ENCODE assay signal across 1 cellular context in the genomic region with DNA sequence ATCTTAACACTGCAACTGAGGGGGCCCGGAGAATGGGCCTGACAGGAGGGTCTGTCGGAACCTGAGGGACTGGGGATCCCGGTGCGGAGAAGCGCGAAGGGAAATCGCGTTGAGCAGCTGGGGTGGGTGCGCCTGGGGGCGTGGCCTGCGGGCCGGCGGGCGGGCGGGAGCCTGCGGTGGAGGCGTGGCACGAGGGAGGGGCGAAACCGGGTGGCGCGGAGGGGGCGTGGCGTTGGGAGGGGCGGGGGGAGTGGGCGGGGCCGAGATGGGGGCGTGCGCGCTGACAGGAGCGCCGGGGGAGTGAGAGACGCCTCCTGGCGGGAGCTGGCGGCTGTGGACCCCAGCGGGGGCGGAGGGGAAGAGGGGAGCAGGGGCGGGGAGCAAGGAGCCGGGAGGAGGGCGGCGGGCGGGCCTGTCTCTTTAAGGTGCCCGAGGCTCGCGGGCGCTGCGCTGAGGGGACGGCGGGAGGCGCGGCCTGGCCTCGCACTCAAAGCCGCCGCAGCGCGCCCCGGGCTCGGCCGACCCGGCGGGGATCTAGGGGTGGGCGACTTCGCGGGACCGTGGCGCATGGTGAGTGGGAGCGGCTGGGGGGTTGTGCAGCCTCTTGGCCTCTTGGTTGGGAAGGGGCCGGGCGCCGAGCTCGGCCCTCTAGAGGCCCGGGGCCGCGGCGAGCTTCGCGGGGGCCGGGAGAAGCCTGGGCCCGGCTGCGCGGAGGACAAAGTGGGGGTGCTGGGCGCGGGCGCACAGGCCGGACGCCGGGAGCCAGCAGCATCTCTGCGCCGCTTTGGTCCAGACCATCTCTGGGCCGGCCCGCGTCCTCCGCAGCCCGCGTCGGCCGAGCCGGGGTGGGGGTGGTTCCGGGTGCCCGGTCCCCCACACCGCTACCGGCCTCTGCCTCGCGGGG.
TF ChIP-seq lines count a peak whose summit lies in the region.

A gene (plus strand): TSS at position 423 of the 904 bp plus-strand sequence. CDS start 2,457 bp downstream, outside the sequence.

TF ChIP-seq in GM12878, 131 proteins besides CTCF, POLR2A, EP300 and RAD21 (continued from another document):
- TF ChIP-seq ASH2L (IDR thresholded peaks at IDR 0.05; ENCODE audit: borderline replicate concordance, low read depth) (peak; percentile 76; the same call in 1 of the 2 replicates), PML (IDR thresholded peaks at IDR 0.05; ENCODE audit: low read length) (no peak), EGR1 (IDR thresholded peaks at IDR 0.05; ENCODE audit: borderline replicate concordance in 1 of 2, low read depth in 2 of 2, low read length in 2 of 2) (peak in 1 of 2 experiments; percentile 98; a peak in 2 of 3 replicates), MTA3 (IDR thresholded peaks at IDR 0.05; ENCODE audit: borderline replicate concordance, low read length) (no peak), DPF2 (IDR thresholded peaks at IDR 0.05) (peak; percentile 74), SUZ12 (IDR thresholded peaks at IDR 0.05; ENCODE audit: unreplicated experiment) (no peak), ESRRA (IDR thresholded peaks at IDR 0.05; ENCODE audit: low read length) (no peak), TCF3 (IDR thresholded peaks at IDR 0.05; ENCODE audit: borderline replicate concordance, insufficient read depth, low read depth, low read length) (0 out of 2 replicates have a peak, but pooled peaks have one; percentile 31), SP1 (IDR thresholded peaks at IDR 0.05; ENCODE audit: low read depth, low read length) (peak; percentile 8), ETV6 (conservative IDR thresholded peaks at IDR 0.05 in 1 of 2, IDR thresholded peaks at IDR 0.05 in 1 of 2; ENCODE audit: borderline replicate concordance in 1 of 2, low read depth in 1 of 2) (0 out of 4 replicates have a peak, but pooled peaks of 1 of the 2 experiments have one; percentile 1), NR2F1 (conservative IDR thresholded peaks at IDR 0.05) (peak; percentile 44), JUND (IDR thresholded peaks at IDR 0.05; ENCODE audit: low read depth, low read length) (no peak), BCL11A (IDR thresholded peaks at IDR 0.05; ENCODE audit: low read depth, low read length) (no peak), CREB1 (IDR thresholded peaks at IDR 0.05; ENCODE audit: low read depth) (peak; percentile 15; the same call in 1 of the 2 replicates), NBN (IDR thresholded peaks at IDR 0.05) (no peak), SMARCA5 (IDR thresholded peaks at IDR 0.05) (peak; percentile 66), MEF2A (IDR thresholded peaks at IDR 0.05; ENCODE audit: insufficient read depth, low read depth, low read length) (0 out of 2 replicates have a peak, but pooled peaks have one; percentile 7), MYB (IDR thresholded peaks at IDR 0.05; ENCODE audit: borderline replicate concordance, low read depth, low read length) (no peak), NFYA (IDR thresholded peaks at IDR 0.05; ENCODE audit: borderline replicate concordance, low read depth, low read length) (no peak), ZNF217 (IDR thresholded peaks at IDR 0.05) (0 out of 2 replicates have a peak, but pooled peaks have one; percentile 31), POU2F2 (IDR thresholded peaks at IDR 0.05; ENCODE audit: borderline replicate concordance, low read depth, low read length) (no peak)
- TF ChIP-seq, protein P1, sequence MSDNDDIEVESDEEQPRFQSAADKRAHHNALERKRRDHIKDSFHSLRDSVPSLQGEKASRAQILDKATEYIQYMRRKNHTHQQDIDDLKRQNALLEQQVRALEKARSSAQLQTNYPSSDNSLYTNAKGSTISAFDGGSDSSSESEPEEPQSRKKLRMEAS (IDR thresholded peaks at IDR 0.05; ENCODE audit: low read depth, low read length) = 0 out of 2 replicates have a peak, but pooled peaks have one; percentile 14
- TF ChIP-seq, protein P2, sequence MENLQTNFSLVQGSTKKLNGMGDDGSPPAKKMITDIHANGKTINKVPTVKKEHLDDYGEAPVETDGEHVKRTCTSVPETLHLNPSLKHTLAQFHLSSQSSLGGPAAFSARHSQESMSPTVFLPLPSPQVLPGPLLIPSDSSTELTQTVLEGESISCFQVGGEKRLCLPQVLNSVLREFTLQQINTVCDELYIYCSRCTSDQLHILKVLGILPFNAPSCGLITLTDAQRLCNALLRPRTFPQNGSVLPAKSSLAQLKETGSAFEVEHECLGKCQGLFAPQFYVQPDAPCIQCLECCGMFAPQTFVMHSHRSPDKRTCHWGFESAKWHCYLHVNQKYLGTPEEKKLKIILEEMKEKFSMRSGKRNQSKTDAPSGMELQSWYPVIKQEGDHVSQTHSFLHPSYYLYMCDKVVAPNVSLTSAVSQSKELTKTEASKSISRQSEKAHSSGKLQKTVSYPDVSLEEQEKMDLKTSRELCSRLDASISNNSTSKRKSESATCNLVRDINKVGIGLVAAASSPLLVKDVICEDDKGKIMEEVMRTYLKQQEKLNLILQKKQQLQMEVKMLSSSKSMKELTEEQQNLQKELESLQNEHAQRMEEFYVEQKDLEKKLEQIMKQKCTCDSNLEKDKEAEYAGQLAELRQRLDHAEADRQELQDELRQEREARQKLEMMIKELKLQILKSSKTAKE (IDR thresholded peaks at IDR 0.05; ENCODE audit: low read depth, poor library complexity, severe bottlenecking) = no peak
- TF ChIP-seq, protein P3, sequence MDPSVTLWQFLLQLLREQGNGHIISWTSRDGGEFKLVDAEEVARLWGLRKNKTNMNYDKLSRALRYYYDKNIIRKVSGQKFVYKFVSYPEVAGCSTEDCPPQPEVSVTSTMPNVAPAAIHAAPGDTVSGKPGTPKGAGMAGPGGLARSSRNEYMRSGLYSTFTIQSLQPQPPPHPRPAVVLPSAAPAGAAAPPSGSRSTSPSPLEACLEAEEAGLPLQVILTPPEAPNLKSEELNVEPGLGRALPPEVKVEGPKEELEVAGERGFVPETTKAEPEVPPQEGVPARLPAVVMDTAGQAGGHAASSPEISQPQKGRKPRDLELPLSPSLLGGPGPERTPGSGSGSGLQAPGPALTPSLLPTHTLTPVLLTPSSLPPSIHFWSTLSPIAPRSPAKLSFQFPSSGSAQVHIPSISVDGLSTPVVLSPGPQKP (IDR thresholded peaks at IDR 0.05; ENCODE audit: low read depth, low read length) = no peak
- TF ChIP-seq, protein P4, sequence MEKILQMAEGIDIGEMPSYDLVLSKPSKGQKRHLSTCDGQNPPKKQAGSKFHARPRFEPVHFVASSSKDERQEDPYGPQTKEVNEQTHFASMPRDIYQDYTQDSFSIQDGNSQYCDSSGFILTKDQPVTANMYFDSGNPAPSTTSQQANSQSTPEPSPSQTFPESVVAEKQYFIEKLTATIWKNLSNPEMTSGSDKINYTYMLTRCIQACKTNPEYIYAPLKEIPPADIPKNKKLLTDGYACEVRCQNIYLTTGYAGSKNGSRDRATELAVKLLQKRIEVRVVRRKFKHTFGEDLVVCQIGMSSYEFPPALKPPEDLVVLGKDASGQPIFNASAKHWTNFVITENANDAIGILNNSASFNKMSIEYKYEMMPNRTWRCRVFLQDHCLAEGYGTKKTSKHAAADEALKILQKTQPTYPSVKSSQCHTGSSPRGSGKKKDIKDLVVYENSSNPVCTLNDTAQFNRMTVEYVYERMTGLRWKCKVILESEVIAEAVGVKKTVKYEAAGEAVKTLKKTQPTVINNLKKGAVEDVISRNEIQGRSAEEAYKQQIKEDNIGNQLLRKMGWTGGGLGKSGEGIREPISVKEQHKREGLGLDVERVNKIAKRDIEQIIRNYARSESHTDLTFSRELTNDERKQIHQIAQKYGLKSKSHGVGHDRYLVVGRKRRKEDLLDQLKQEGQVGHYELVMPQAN (conservative IDR thresholded peaks at IDR 0.05) = peak; percentile 88
- TF ChIP-seq, protein P5, sequence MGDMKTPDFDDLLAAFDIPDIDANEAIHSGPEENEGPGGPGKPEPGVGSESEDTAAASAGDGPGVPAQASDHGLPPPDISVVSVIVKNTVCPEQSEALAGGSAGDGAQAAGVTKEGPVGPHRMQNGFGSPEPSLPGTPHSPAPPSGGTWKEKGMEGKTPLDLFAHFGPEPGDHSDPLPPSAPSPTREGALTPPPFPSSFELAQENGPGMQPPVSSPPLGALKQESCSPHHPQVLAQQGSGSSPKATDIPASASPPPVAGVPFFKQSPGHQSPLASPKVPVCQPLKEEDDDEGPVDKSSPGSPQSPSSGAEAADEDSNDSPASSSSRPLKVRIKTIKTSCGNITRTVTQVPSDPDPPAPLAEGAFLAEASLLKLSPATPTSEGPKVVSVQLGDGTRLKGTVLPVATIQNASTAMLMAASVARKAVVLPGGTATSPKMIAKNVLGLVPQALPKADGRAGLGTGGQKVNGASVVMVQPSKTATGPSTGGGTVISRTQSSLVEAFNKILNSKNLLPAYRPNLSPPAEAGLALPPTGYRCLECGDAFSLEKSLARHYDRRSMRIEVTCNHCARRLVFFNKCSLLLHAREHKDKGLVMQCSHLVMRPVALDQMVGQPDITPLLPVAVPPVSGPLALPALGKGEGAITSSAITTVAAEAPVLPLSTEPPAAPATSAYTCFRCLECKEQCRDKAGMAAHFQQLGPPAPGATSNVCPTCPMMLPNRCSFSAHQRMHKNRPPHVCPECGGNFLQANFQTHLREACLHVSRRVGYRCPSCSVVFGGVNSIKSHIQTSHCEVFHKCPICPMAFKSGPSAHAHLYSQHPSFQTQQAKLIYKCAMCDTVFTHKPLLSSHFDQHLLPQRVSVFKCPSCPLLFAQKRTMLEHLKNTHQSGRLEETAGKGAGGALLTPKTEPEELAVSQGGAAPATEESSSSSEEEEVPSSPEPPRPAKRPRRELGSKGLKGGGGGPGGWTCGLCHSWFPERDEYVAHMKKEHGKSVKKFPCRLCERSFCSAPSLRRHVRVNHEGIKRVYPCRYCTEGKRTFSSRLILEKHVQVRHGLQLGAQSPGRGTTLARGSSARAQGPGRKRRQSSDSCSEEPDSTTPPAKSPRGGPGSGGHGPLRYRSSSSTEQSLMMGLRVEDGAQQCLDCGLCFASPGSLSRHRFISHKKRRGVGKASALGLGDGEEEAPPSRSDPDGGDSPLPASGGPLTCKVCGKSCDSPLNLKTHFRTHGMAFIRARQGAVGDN (IDR thresholded peaks at IDR 0.05) = peak; percentile 61
